Comparison of ENCODE assay signal across 8 cellular contexts in genomic region chr1:24688621-24689195, GRCh38. TPM values are rescaled to one million over a fixed set of nuclear protein-coding genes. Genes with fewer than 3 reads are reported as not detected.
A peak's percentile ranks its signal among the peaks of the same experiment; 100 is the strongest.
DNase-seq lines count a peak whose midpoint lies in the region; ATAC-seq and TF ChIP-seq lines count a peak whose summit lies in the region.

No MANE protein-coding gene starts in this region.

- ATAC-seq in HG02678 (IDR thresholded peaks at IDR 0.05; ENCODE audit: unreplicated experiment) (peak; percentile 58), HG03159 (IDR thresholded peaks at IDR 0.05; ENCODE audit: unreplicated experiment) (no peak)

- DNase-seq in CD1c-positive myeloid dendritic cell (ENCODE audit: extremely low spot score) (peak; percentile 83), NOMO-1 treated with DMSO at 0.1 percent for 48 hours (lab: John Stamatoyannopoulos, UW; ENCODE audit: unreplicated experiment) (peak; percentile 67), endothelial cell (ENCODE audit: low spot score) (peak; percentile 76), mucosa of gallbladder (ENCODE audit: low spot score) (peak; percentile 70)
- DNase-seq in activated CD8-positive, alpha-beta memory T cell treated with anti-CD3 and anti-CD28 coated beads for 48 hours (ENCODE audit: low read depth in 2 of 3, low spot score in 2 of 3) = peak; percentile 22 to 35 (median 28)
- peak; percentile 26 to 28 for DNase-seq in stimulated activated CD8-positive, alpha-beta memory T cell treated with anti-CD3 and anti-CD28 coated beads, Interleukin-7, amount 100 ng/mL, for 48 hours (ENCODE audit: extremely low read depth in 1 of 2, low read depth in 1 of 2)

- peaks cover 5% of the 10 kb centered on the region for H3K4me1 Mint-ChIP-seq in endothelial cell (ENCODE audit: unreplicated experiment)

- H3K36me3 Mint-ChIP-seq in endothelial cell (ENCODE audit: low read depth, unreplicated experiment) = no peaks in the 10 kb centered on the region

- H3K27me3 Mint-ChIP-seq in endothelial cell (ENCODE audit: unreplicated experiment) = peaks cover 7% of the 10 kb centered on the region

- no peaks in the 10 kb centered on the region for H3K9me3 Mint-ChIP-seq in endothelial cell (ENCODE audit: unreplicated experiment)

- TF ChIP-seq CTCF in endothelial cell (IDR thresholded peaks at IDR 0.05; ENCODE audit: unreplicated experiment) = peak; percentile 43

- no peak overlapping the region for H3K4me3 Mint-ChIP-seq in endothelial cell (ENCODE audit: unreplicated experiment)

- no peak overlapping the region for H3K27ac Mint-ChIP-seq in endothelial cell (ENCODE audit: unreplicated experiment)

RNA-seq across cellular contexts. Expression of gene SRRM1, which starts 45.6 kb away (rescaled TPM):
- total RNA-seq in endothelial cell (ENCODE audit: unreplicated experiment) (126 TPM), mucosa of gallbladder (84.3 TPM)

RNA-seq across cellular contexts. Expression of gene CLIC4, which starts 56.5 kb away (rescaled TPM):
- total RNA-seq in endothelial cell (ENCODE audit: unreplicated experiment) (109 TPM), mucosa of gallbladder (204 TPM)

Comparison
In these comparisons a context has a peak if more than half of its experiments do, and no peak if none do; other contexts are left out.
1. DNase-seq: peak in every context shown above with its lines; median percentile 83 in CD1c-positive myeloid dendritic cell; 76 in endothelial cell; 70 in mucosa of gallbladder; 67 in NOMO-1 treated with DMSO at 0.1 percent for 48 hours; 28 in activated CD8-positive, alpha-beta memory T cell treated with anti-CD3 and anti-CD28 coated beads for 48 hours; 27 in stimulated activated CD8-positive, alpha-beta memory T cell treated with anti-CD3 and anti-CD28 coated beads, Interleukin-7, amount 100 ng/mL, for 48 hours.